Comparison of ENCODE assay signal across 8 cellular contexts in genomic region chr12:69688496-69689427, GRCh38. TPM values are rescaled to one million over a fixed set of nuclear protein-coding genes. Genes with fewer than 3 reads are reported as not detected.
A peak's percentile ranks its signal among the peaks of the same experiment; 100 is the strongest.
DNase-seq lines count a peak whose midpoint lies in the region; ATAC-seq and TF ChIP-seq lines count a peak whose summit lies in the region.

No MANE protein-coding gene starts in this region.

- H3K9me3 Mint-ChIP-seq in CD4-positive, alpha-beta T cell: no peaks in the 10 kb centered on the region

- POLR2A ChIA-PET in CD4-positive, alpha-beta T cell (lab: Charles Lee): no interaction called here

- no peaks in the 10 kb centered on the region for H3K9me3 ChIP-seq in CD4-positive, alpha-beta T cell (ENCODE audit: control insufficient read depth, low read length)
- H3K9me3 ChIP-seq in body of pancreas (no peaks in the 10 kb centered on the region), HAP-1 (no peaks in the 10 kb centered on the region)

- intact Hi-C loops in CD4-positive, alpha-beta T cell (cut with DNase I, micrococcal nuclease): no loop called here
- intact Hi-C loops in body of pancreas (cut with DNase I): no loop called here

- no peak for ATAC-seq in CD4-positive, alpha-beta T cell (ENCODE audit: poor library complexity)
- ATAC-seq in body of pancreas (peak; percentile 74), GM21723 (IDR thresholded peaks at IDR 0.05; ENCODE audit: unreplicated experiment) (no peak)

- in situ Hi-C loops in HAP-1 (cut with MboI; ENCODE audit: low sequenced_read_pairs): no loop called here

- no peaks in the 10 kb centered on the region for H3K36me3 Mint-ChIP-seq in CD4-positive, alpha-beta T cell (ENCODE audit: low read depth)

- H3K27me3 Mint-ChIP-seq in CD4-positive, alpha-beta T cell: peaks cover 10% of the 10 kb centered on the region

- DNase-seq in CD4-positive, alpha-beta T cell: peak in 6 of 10 experiments; percentile 1 to 34 (median 4)
- peak; percentile 87 for DNase-seq in HFF-Myc (ENCODE audit: extremely low read depth, low read depth)
- DNase-seq in RKO (ENCODE audit: low spot score): peak; percentile 100
- peak in 3 of 4 donors; percentile 17 to 33 (median 29) for DNase-seq in body of pancreas
- DNase-seq in kidney epithelial cell (ENCODE audit: low read depth): peak; percentile 94
- peak in 2 of 3 experiments; percentile 4 to 12 for DNase-seq in stimulated activated CD4-positive, alpha-beta T cell treated with anti-CD3 and anti-CD28 coated beads, TNF-alpha, amount 100 ng/mL, for 4 hours (ENCODE audit: low read depth in 3 of 3)
- no peak for DNase-seq in HAP-1 (ENCODE audit: low spot score in 2 of 2)

- H3K4me1 Mint-ChIP-seq in CD4-positive, alpha-beta T cell (ENCODE audit: low read depth): no peaks in the 10 kb centered on the region

- TF ChIP-seq CTCF in CD4-positive, alpha-beta T cell (IDR thresholded peaks at IDR 0.05): no peak
- TF ChIP-seq CTCF in HFF-Myc (IDR thresholded peaks at IDR 0.05; ENCODE audit: low read depth, low read length, missing control alignments) (no peak), body of pancreas (IDR thresholded peaks at IDR 0.05) (no peak), kidney epithelial cell (IDR thresholded peaks at IDR 0.05; ENCODE audit: insufficient read depth, low read length, poor library complexity, severe bottlenecking) (no peak)

- no peaks in the 10 kb centered on the region for H3K27me3 ChIP-seq in CD4-positive, alpha-beta T cell (ENCODE audit: control insufficient read depth, insufficient read depth, low read length)
- H3K27me3 ChIP-seq in body of pancreas (no peaks in the 10 kb centered on the region), kidney epithelial cell (ENCODE audit: control insufficient read depth, insufficient read depth, low read length) (no peaks in the 10 kb centered on the region), HAP-1 (ENCODE audit: low read depth) (peaks cover 15% of the 10 kb centered on the region)

- H3K27ac ChIP-seq in CD4-positive, alpha-beta T cell (ENCODE audit: low read depth, low read length): no peak overlapping the region
- H3K27ac ChIP-seq in body of pancreas: peak overlapping the region in 2 of 4 donors; percentile 30 to 49

- H3K36me3 ChIP-seq in body of pancreas (replicated peaks in 1 of 2; ENCODE audit: insufficient read depth in 1 of 2, low read depth in 2 of 2) (no peaks in the 10 kb centered on the region), kidney epithelial cell (ENCODE audit: control insufficient read depth, insufficient read depth, low read length) (no peaks in the 10 kb centered on the region), HAP-1 (replicated peaks) (no peaks in the 10 kb centered on the region)

- no peak overlapping the region for H3K4me3 Mint-ChIP-seq in CD4-positive, alpha-beta T cell

- no peak for TF ChIP-seq POLR2A in body of pancreas (IDR thresholded peaks at IDR 0.05)

- CTCF ChIA-PET in CD4-positive, alpha-beta T cell (lab: Charles Lee): no interaction called here

- 56 to 69% methylated on average over 14 of the region's 14 CpGs for WGBS in body of pancreas, 2 donors

- H3K4me1 ChIP-seq in body of pancreas: no peaks in the 10 kb centered on the region
- H3K4me1 ChIP-seq in HAP-1: no peaks in the 10 kb centered on the region

- H3K27ac Mint-ChIP-seq in CD4-positive, alpha-beta T cell: no peak overlapping the region

- H3K4me3 ChIP-seq in HFF-Myc (replicated peaks; ENCODE audit: low read depth, low read length) (no peak overlapping the region), body of pancreas (no peak overlapping the region), kidney epithelial cell (ENCODE audit: low read depth, low read length) (no peak overlapping the region), HAP-1 (no peak overlapping the region)

RNA-seq across cellular contexts. Expression of gene BEST3, which starts 10.3 kb away (rescaled TPM):
- not detected for total RNA-seq in CD4-positive, alpha-beta T cell
- total RNA-seq in body of pancreas: 1 to 10 TPM in 1 of 2 donors, not detected in 1; 1.3 TPM
- 0.14 and 1.6 TPM in 2 replicates for total RNA-seq in kidney epithelial cell

RNA-seq across cellular contexts. Expression of gene RAB3IP, which starts 49.9 kb away (rescaled TPM):
- 10 to 100 TPM; 15.2 to 19.6 TPM for total RNA-seq in CD4-positive, alpha-beta T cell
- 10 to 100 TPM; 61.0 to 62.3 TPM for total RNA-seq in body of pancreas
- 57.1 and 83.7 TPM in 2 replicates for total RNA-seq in kidney epithelial cell

Comparison
In these comparisons a context has a peak if more than half of its experiments do, and no peak if none do; other contexts are left out.
1. DNase-seq: peak in CD4-positive, alpha-beta T cell (6 of 10), HFF-Myc (single experiment), RKO (single experiment), body of pancreas (3 of 4), kidney epithelial cell (single experiment) and stimulated activated CD4-positive, alpha-beta T cell treated with anti-CD3 and anti-CD28 coated beads, TNF-alpha, amount 100 ng/mL, for 4 hours (2 of 3); none in HAP-1 (0 of 2).